27 cellular contexts compared by ENCODE assay signal in the genomic region with DNA sequence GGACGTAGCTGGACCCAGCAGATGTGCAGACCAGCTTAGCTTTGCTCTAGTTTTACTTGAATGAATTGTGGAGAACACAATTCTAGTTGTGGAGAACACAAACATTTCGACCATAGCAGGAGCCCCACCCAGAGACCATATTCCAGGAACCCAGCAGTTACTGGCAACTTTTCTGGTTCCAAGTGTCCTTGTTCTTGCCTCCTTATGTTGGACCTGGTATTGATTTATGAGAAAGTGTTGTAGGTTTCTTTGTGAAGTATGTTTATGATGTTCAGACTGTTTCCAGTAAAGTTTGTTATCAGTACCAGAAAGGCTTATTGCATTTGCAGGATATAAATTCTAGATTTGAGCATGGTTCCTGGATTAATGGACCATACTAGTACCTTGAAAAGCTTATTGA. TPM values are rescaled to one million over a fixed set of nuclear protein-coding genes. Genes with fewer than 3 reads are reported as not detected.
"Had no signal": no experiment of that assay in that cellular context is flagged by ENCODE, and none has a peak within 500 bp of the region (broad histone marks: within the 10 kb centered on the region; RNA-seq: fewer than 3 reads in every experiment).

No MANE protein-coding gene starts in this region.

- H3K4me1 Mint-ChIP-seq: naive thymus-derived CD4-positive, alpha-beta T cell; neural progenitor cell had no signal

- H3K9me3 ChIP-seq: lower lobe of right lung, neutrophil, right atrium auricular region, right lobe of liver, suprapubic skin, thoracic aorta, tibial artery, uterus had no signal

- H3K36me3 Mint-ChIP-seq: naive thymus-derived CD4-positive, alpha-beta T cell; natural killer cell treated with Interleukin-12 subunit alpha and Interleukin-12 subunit beta and Interleukin-15 and Interleukin-18, amount 100 ng/mL, for 72 hours had no signal

- H2AFZ ChIP-seq: neural progenitor cell had no signal

- H3K9me3 Mint-ChIP-seq: natural killer cell treated with Interleukin-12 subunit alpha and Interleukin-12 subunit beta and Interleukin-15 and Interleukin-18, amount 100 ng/mL, for 72 hours; stimulated activated naive CD8-positive, alpha-beta T cell treated with anti-CD3 and anti-CD28 coated beads, Interleukin-15, Interleukin-2, amounts not matched to agents 100 ng/mL and 50 ng/mL, for 24 hours had no signal

- H3K4me3 ChIP-seq: left lung, lower lobe of right lung, neural progenitor cell, right atrium auricular region, right lobe of liver, smooth muscle cell, suprapubic skin, thoracic aorta, tibial artery, uterus had no signal

- H3K27ac ChIP-seq: left lung, lower lobe of right lung, neural progenitor cell, neutrophil, right atrium auricular region, right lobe of liver, suprapubic skin, thoracic aorta, tibial artery, uterus had no signal

- H3K4me1 ChIP-seq: left lung, lower lobe of right lung, neural progenitor cell, suprapubic skin, tibial artery had no signal

- DNase-seq: head of caudate nucleus; hippocampal formation; kidney glomerular epithelial cell; left cardiac atrium; left lung; lower lobe of right lung; mammary epithelial cell; mesenchymal stem cell; naive thymus-derived CD4-positive, alpha-beta T cell; occipital lobe; right lobe of liver; stimulated activated CD4-positive, alpha-beta T cell treated with anti-CD3 and anti-CD28 coated beads, Interleukin-2, amount 100 ng/mL, for 24 hours; stimulated activated CD4-positive, alpha-beta T cell treated with anti-CD3 and anti-CD28 coated beads, Interleukin-4, amount 100 ng/mL, for 1 hour; stimulated activated naive CD4-positive, alpha-beta T cell; tibial artery; uterus had no signal

- H3K27ac Mint-ChIP-seq: mesothelial cell of epicardium; naive thymus-derived CD4-positive, alpha-beta T cell; natural killer cell treated with Interleukin-12 subunit alpha and Interleukin-12 subunit beta and Interleukin-15 and Interleukin-18, amount 100 ng/mL, for 72 hours; neural progenitor cell; progenitor cell of endocrine pancreas; stimulated activated naive CD8-positive, alpha-beta T cell treated with anti-CD3 and anti-CD28 coated beads, Interleukin-15, Interleukin-2, amounts not matched to agents 100 ng/mL and 50 ng/mL, for 24 hours; type B pancreatic cell had no signal

- H3K36me3 ChIP-seq: left lung, lower lobe of right lung, neural progenitor cell, neutrophil, right atrium auricular region, right lobe of liver, suprapubic skin, thoracic aorta, tibial artery, uterus had no signal

- ATAC-seq: left cardiac atrium; left lung; lower lobe of right lung; naive thymus-derived CD4-positive, alpha-beta T cell; natural killer cell treated with Interleukin-12 subunit alpha and Interleukin-12 subunit beta and Interleukin-15 and Interleukin-18, amount 100 ng/mL, for 72 hours; right lobe of liver had no signal

- H3K9ac ChIP-seq: neural progenitor cell had no signal

- H3K27me3 ChIP-seq: left lung, neural progenitor cell, neutrophil, right atrium auricular region, right lobe of liver, suprapubic skin, tibial artery, uterus had no signal

- H3K4me2 ChIP-seq: neural progenitor cell, smooth muscle cell had no signal

- H3K4me3 Mint-ChIP-seq: mesothelial cell of epicardium; naive thymus-derived CD4-positive, alpha-beta T cell; natural killer cell treated with Interleukin-12 subunit alpha and Interleukin-12 subunit beta and Interleukin-15 and Interleukin-18, amount 100 ng/mL, for 72 hours; neural progenitor cell; stimulated activated naive CD8-positive, alpha-beta T cell treated with anti-CD3 and anti-CD28 coated beads, Interleukin-15, Interleukin-2, amounts not matched to agents 100 ng/mL and 50 ng/mL, for 24 hours; type B pancreatic cell had no signal

RNA-seq across cellular contexts. Expression of a gene that starts 51.0 kb away (rescaled TPM):
- polyA plus RNA-seq: naive thymus-derived CD4-positive, alpha-beta T cell had no signal
